Comparison of ENCODE assay signal across 8 cellular contexts in the genomic region with DNA sequence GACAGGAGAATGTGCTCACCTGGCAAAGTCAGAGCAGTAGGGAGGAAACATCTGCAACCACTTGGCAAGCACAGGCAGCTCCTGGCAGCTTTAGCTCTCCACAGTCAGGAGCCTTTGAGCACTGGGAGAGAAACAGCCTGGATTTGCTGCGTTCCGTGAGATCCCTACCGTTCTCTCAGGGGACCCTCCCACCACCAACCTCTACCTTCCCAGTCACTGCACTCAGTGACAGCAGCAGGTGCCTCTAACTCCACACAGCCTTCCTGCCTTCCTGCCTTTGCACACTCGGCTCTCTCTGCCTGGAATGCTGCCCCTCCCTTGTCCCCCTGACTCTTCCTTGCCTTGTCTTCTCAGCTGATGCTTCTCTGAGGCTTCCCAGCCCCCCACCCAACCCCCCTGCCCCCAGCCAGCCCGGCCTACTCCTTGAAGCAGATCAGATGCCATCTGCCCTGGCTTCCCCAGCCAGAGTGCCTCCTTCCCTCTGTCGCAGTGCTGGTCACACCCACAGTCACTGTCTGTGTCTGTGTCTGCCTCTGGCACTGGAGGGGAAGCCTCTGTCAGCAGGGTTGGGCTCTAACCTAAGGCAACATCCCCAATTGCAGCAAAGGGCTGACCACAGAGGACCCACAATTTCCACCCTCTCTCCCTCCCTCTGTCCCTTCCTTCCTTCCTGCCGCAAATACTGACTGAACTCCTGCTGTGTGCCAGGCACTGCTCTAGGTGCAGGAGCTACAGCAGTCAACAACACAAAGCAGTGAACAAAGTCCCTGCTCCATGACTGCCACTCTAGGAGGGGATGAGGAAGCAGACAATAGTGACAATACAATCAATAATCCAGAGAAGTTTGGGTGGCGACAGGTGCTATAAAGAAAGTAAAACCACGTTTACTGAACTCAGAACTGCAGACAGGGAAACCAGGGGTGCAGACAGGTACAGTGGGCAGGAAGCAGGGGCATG. TPM values are rescaled to one million over a fixed set of nuclear protein-coding genes. Genes with fewer than 3 reads are reported as not detected.
DNase-seq lines count a peak whose midpoint lies in the region; ATAC-seq, FAIRE-seq and TF ChIP-seq lines count a peak whose summit lies in the region.

No MANE protein-coding gene starts in this region.

- H3K9ac ChIP-seq in NT2/D1 (ENCODE audit: insufficient read length, low read depth) (peak overlapping the region; percentile 47), mucosa of rectum (ENCODE audit: low read depth in 1 of 2, low read length in 2 of 2) (peak overlapping the region; percentile 59 to 68)

- peak; percentile 43 for DNase-seq in NCI-H510A treated with DMSO at 0.1 percent for 48 hours (lab: John Stamatoyannopoulos, UW)
- no peak for DNase-seq in NCI-H510A (lab: John Stamatoyannopoulos, UW)
- no peak for DNase-seq in NT2/D1 (ENCODE audit: low read depth, low spot score)
- DNase-seq in bronchial epithelial cell (ENCODE audit: low read depth), result peak; percentile 49
- no peak for DNase-seq in NK-92 (lab: John Stamatoyannopoulos, UW; ENCODE audit: unreplicated experiment)
- DNase-seq in NCI-H748 treated with DMSO at 0.1 percent for 48 hours (lab: John Stamatoyannopoulos, UW), result no peak

- H3K36me3 ChIP-seq in NT2/D1 (ENCODE audit: insufficient read depth, insufficient read length, low read length) (no peaks in the 10 kb centered on the region), bronchial epithelial cell (ENCODE audit: control insufficient read depth, insufficient read depth, low read length) (no peaks in the 10 kb centered on the region), mucosa of rectum (ENCODE audit: control insufficient read depth in 2 of 2, insufficient read depth in 2 of 2, low read length in 2 of 2) (no peaks in the 10 kb centered on the region)

- H3K4me3 ChIP-seq in NT2/D1 (ENCODE audit: insufficient read length, low read depth), result no peak overlapping the region
- H3K4me3 ChIP-seq in bronchial epithelial cell (ENCODE audit: low read depth, low read length), result no peak overlapping the region
- peak overlapping the region; percentile 50 to 61 for H3K4me3 ChIP-seq in mucosa of rectum (ENCODE audit: low read length in 2 of 2)

- ATAC-seq in GM19452 (IDR thresholded peaks at IDR 0.05; ENCODE audit: unreplicated experiment), result no peak

- H3K9me3 ChIP-seq in NT2/D1 (ENCODE audit: insufficient read depth, low read length) (no peaks in the 10 kb centered on the region), mucosa of rectum (ENCODE audit: control insufficient read depth in 2 of 2, low read length in 2 of 2) (no peaks in the 10 kb centered on the region)

- H3K27me3 ChIP-seq in NT2/D1 (ENCODE audit: insufficient read depth, insufficient read length) (no peaks in the 10 kb centered on the region), bronchial epithelial cell (ENCODE audit: control insufficient read depth, insufficient read depth, low read length) (no peaks in the 10 kb centered on the region), mucosa of rectum (ENCODE audit: control insufficient read depth in 2 of 2, insufficient read depth in 2 of 2, low read length in 2 of 2) (no peaks in the 10 kb centered on the region)

- TF ChIP-seq CTCF in bronchial epithelial cell (IDR thresholded peaks at IDR 0.05; ENCODE audit: insufficient read depth, low read length, severe bottlenecking), result no peak

- FAIRE-seq in bronchial epithelial cell (lab: Jason Lieb, UNC), result no peak

- peaks cover 27% of the 10 kb centered on the region for H3K4me1 ChIP-seq in NT2/D1 (ENCODE audit: insufficient read depth, insufficient read length)
- H3K4me1 ChIP-seq in mucosa of rectum (ENCODE audit: control insufficient read depth in 2 of 2, insufficient read depth in 2 of 2, low read length in 2 of 2), result peaks cover 59 to 62% of the 10 kb centered on the region in 2 donors

- peak overlapping the region; percentile 89 to 94 for H3K27ac ChIP-seq in mucosa of rectum (ENCODE audit: low read depth in 2 of 2, low read length in 2 of 2)

RNA-seq across cellular contexts. Expression of gene TSKU, which starts 14.8 kb away (rescaled TPM):
- 8.2 and 11.1 TPM in 2 replicates for total RNA-seq in bronchial epithelial cell

Comparison
In these comparisons a context has a peak if more than half of its experiments do, and no peak if none do; other contexts are left out.
1. DNase-seq: peak in NCI-H510A treated with DMSO at 0.1 percent for 48 hours (single experiment) and bronchial epithelial cell (single experiment); none in NCI-H510A (single experiment), NT2/D1 (single experiment), NK-92 (single experiment) and NCI-H748 treated with DMSO at 0.1 percent for 48 hours (single experiment).
2. H3K4me3 ChIP-seq: peak in mucosa of rectum (2 of 2); none in NT2/D1 (single experiment) and bronchial epithelial cell (single experiment).